In genomic region chr9:5310851-5311250, GRCh38 we compare ENCODE assay signal across 32 cellular contexts. TPM values are rescaled to one million over a fixed set of nuclear protein-coding genes. Genes with fewer than 3 reads are reported as not detected.
"Had no signal": no experiment of that assay in that cellular context is flagged by ENCODE, and none has a peak within 500 bp of the region (broad histone marks: within the 10 kb centered on the region; RNA-seq: fewer than 3 reads in every experiment).

No MANE protein-coding gene starts in this region.

- H3K4me1 ChIP-seq: colonic mucosa, esophagus squamous epithelium, foreskin keratinocyte, gastroesophageal sphincter, heart left ventricle, lower lobe of right lung had no signal

- H3K27me3 ChIP-seq: colonic mucosa, foreskin keratinocyte, hepatocyte had no signal

- H3K9me3 ChIP-seq: colonic mucosa had no signal

- H3K4me1 Mint-ChIP-seq: endodermal cell had no signal

- H3K4me3 Mint-ChIP-seq: dendritic cell treated with granulocyte-macrophage colony-stimulating factor and Interleukin-4, amounts not matched to agents 40 ng/mL and 50 ng/mL, for 4 days; effector memory CD8-positive, alpha-beta T cell; endodermal cell; immature natural killer cell had no signal

- H3K27ac Mint-ChIP-seq: dendritic cell treated with granulocyte-macrophage colony-stimulating factor and Interleukin-4, amounts not matched to agents 40 ng/mL and 50 ng/mL, for 4 days; effector memory CD8-positive, alpha-beta T cell; endodermal cell had no signal

- H2AFZ ChIP-seq: hepatocyte had no signal

- H3K79me2 ChIP-seq: hepatocyte had no signal

- FAIRE-seq: endometrium, frontal cortex, kidney had no signal

- ATAC-seq: effector memory CD8-positive, alpha-beta T cell; esophagus mucosa; foreskin keratinocyte; gastroesophageal sphincter; heart left ventricle; left colon; left lobe of liver; left ventricle myocardium superior had no signal

- H3K4me2 ChIP-seq: hepatocyte had no signal

- H3K27ac ChIP-seq: colonic mucosa, epithelial cell of prostate, esophagus squamous epithelium, foreskin keratinocyte, gastroesophageal sphincter, heart left ventricle, hepatocyte, lower lobe of right lung had no signal

- H3K36me3 ChIP-seq: colonic mucosa, esophagus squamous epithelium, gastroesophageal sphincter, heart left ventricle, lower lobe of right lung had no signal

- H3K4me3 ChIP-seq: colonic mucosa, esophagus squamous epithelium, gastroesophageal sphincter, heart left ventricle, hepatocyte, lower lobe of right lung had no signal

- DNase-seq: colonic mucosa; cortex of kidney; effector CD8-positive, alpha-beta T cell; effector memory CD8-positive, alpha-beta T cell; endodermal cell; erythroblast; esophagus squamous epithelium; heart left ventricle; hypothalamus; immature natural killer cell; islet precursor cell; kidney; kidney glomerular epithelial cell; left colon; left ventricle myocardium superior; lower lobe of right lung; mesendoderm; midbrain had no signal

RNA-seq across cellular contexts. Expression of gene RLN2, which starts 6.3 kb away (rescaled TPM):
- total RNA-seq: esophagus mucosa, esophagus squamous epithelium, fibroblast of lung, frontal cortex, gastroesophageal sphincter, left lobe of liver, left ventricle myocardium superior, lower leg skin, mucosa of gallbladder had no signal

RNA-seq across cellular contexts. Expression of gene RLN1, which starts 28.8 kb away (rescaled TPM):
- total RNA-seq: esophagus mucosa, esophagus squamous epithelium, fibroblast of lung, fibroblast of villous mesenchyme, frontal cortex, gastroesophageal sphincter, hepatocyte, left lobe of liver, lower lobe of right lung, lung microvascular endothelial cell, mucosa of gallbladder had no signal
